ENCODE assay signal across 8 cellular contexts in the genomic region with DNA sequence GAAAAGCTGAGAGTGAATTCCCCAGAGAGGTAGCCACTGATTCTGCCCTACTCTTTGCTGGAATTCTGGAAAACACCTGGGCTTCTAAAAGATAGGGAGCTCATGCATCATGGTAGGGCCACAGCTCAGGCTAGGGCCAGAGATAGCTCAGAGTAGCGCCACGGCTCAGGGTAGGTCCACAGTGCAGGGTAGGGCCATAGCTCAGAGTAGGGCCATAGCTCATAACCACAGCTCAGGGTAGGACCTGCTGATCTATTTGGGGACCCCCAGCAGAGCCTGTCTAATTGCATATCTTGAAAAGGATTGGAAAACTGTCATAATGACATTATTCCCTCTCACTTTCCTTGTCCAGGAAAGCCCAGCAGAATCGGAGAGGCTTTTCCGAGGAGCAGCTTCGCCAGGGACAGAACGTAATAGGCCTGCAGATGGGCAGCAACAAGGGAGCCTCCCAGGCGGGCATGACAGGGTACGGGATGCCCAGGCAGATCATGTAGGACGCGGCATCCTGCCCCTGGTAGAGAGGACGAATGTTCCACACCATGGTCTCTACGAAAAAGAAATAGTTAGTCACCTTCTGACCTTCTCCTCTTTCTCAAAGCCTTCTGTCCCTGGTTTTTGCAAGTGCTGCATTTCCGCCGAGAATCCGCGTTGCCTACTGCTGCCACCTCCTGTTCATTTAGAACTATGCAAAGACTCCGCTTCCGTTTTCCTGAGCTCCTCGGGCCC. TPM values are rescaled to one million over a fixed set of nuclear protein-coding genes. Genes with fewer than 3 reads are reported as not detected.
A peak's percentile ranks its signal among the peaks of the same experiment; 100 is the strongest.
DNase-seq lines count a peak whose midpoint lies in the region; ATAC-seq and TF ChIP-seq lines count a peak whose summit lies in the region.

No MANE protein-coding gene starts in this region.

- H3K9me3 Mint-ChIP-seq in stimulated activated naive B cell treated with anti-CD40 and anti-IgM and Interleukin-4, amounts not matched to agents 10 μg/mL and 1 μg/mL and 100 μg/mL, for 72 hours, result no peaks in the 10 kb centered on the region

- TF ChIP-seq CTCF in GM12874 (IDR thresholded peaks at IDR 0.05; ENCODE audit: insufficient read depth, low read depth, low read length) (peak; percentile 61), HFF-Myc (IDR thresholded peaks at IDR 0.05; ENCODE audit: low read depth, low read length, missing control alignments) (peak; percentile 80)

- no peaks in the 10 kb centered on the region for H3K36me3 Mint-ChIP-seq in stimulated activated naive B cell treated with anti-CD40 and anti-IgM and Interleukin-4, amounts not matched to agents 10 μg/mL and 1 μg/mL and 100 μg/mL, for 72 hours

- H3K27ac Mint-ChIP-seq in stimulated activated naive B cell treated with anti-CD40 and anti-IgM and Interleukin-4, amounts not matched to agents 10 μg/mL and 1 μg/mL and 100 μg/mL, for 72 hours, result no peak overlapping the region

- H3K27me3 Mint-ChIP-seq in stimulated activated naive B cell treated with anti-CD40 and anti-IgM and Interleukin-4, amounts not matched to agents 10 μg/mL and 1 μg/mL and 100 μg/mL, for 72 hours, result no peaks in the 10 kb centered on the region

- H3K4me3 Mint-ChIP-seq in stimulated activated naive B cell treated with anti-CD40 and anti-IgM and Interleukin-4, amounts not matched to agents 10 μg/mL and 1 μg/mL and 100 μg/mL, for 72 hours, result no peak overlapping the region

- H3K4me1 Mint-ChIP-seq in stimulated activated naive B cell treated with anti-CD40 and anti-IgM and Interleukin-4, amounts not matched to agents 10 μg/mL and 1 μg/mL and 100 μg/mL, for 72 hours, result peaks cover 11 to 14% of the 10 kb centered on the region in 2 donors

- DNase-seq in HFF-Myc (ENCODE audit: extremely low read depth, low read depth) (peak; percentile 67), NCI-H446 (lab: John Stamatoyannopoulos, UW) (peak; percentile 33 to 75), epidermal melanocyte (ENCODE audit: insufficient read length, low spot score) (peak; percentile 65), mucosa of gallbladder (ENCODE audit: low spot score) (peak; percentile 61), GF-D8 (lab: John Stamatoyannopoulos, UW) (no peak)
- DNase-seq in activated CD8-positive, alpha-beta memory T cell treated with anti-CD3 and anti-CD28 coated beads, Interleukin-2, amount 50 U/mL, for 48 hours, result peak; percentile 75
- peak; percentile 42 for DNase-seq in stimulated activated naive B cell treated with anti-CD40 and anti-IgM and Interleukin-4, amounts not matched to agents 10 μg/mL and 1 μg/mL and 100 μg/mL, for 72 hours

- peak; percentile 81 to 89 for ATAC-seq in stimulated activated naive B cell treated with anti-CD40 and anti-IgM and Interleukin-4, amounts not matched to agents 10 μg/mL and 1 μg/mL and 100 μg/mL, for 72 hours (replicated peaks)

- H3K4me3 ChIP-seq in HFF-Myc (replicated peaks; ENCODE audit: low read depth, low read length), result no peak overlapping the region

RNA-seq across cellular contexts. Expression of a gene that starts 14.5 kb away (rescaled TPM):
- not detected for total RNA-seq in mucosa of gallbladder

RNA-seq across cellular contexts. Expression of a gene that starts 21.3 kb away (rescaled TPM):
- 0.12 TPM for total RNA-seq in mucosa of gallbladder

RNA-seq across cellular contexts. Expression of a gene that starts 34.4 kb away (rescaled TPM):
- 34.2 TPM for total RNA-seq in mucosa of gallbladder
